Comparison of ENCODE assay signal across 26 cellular contexts in genomic region chr2:216379955-216380354, GRCh38. TPM values are rescaled to one million over a fixed set of nuclear protein-coding genes. Genes with fewer than 3 reads are reported as not detected.
"Had no signal": no experiment of that assay in that cellular context is flagged by ENCODE, and none has a peak within 500 bp of the region (broad histone marks: within the 10 kb centered on the region; RNA-seq: fewer than 3 reads in every experiment).

No MANE protein-coding gene starts in this region.

- H3K27ac ChIP-seq: adrenal gland, ascending aorta, brain microvascular endothelial cell, lower lobe of right lung, spleen, testis, uterus had no signal

- H3K27ac Mint-ChIP-seq: activated CD8-positive, alpha-beta T cell treated with anti-CD3 and anti-CD28 coated beads, Interleukin-2, amount 10 ng/mL, durations not matched to agents 7 days and 5 days; activated naive CD8-positive, alpha-beta T cell; activated T-cell treated with anti-CD3 and anti-CD28 coated beads, Interleukin-2, amount 50 U/mL, for 24 hours; activated T-helper 2 cell treated with anti-CD3 and anti-CD28 coated beads, Interferon-gamma antibody, Interleukin-2, Interleukin-4, amounts not matched to agents 10 μg/mL and 5 μg/mL and 100 μg/mL, durations not matched to agents 14 hours and 24 hours and 36 hours; dendritic cell treated with granulocyte-macrophage colony-stimulating factor and Interleukin-4, amounts not matched to agents 40 ng/mL and 50 ng/mL, for 4 days; progenitor cell of endocrine pancreas had no signal

- H3K4me3 Mint-ChIP-seq: activated CD8-positive, alpha-beta T cell treated with anti-CD3 and anti-CD28 coated beads, Interleukin-2, amount 10 ng/mL, durations not matched to agents 7 days and 5 days; activated naive CD8-positive, alpha-beta T cell; activated T-cell treated with anti-CD3 and anti-CD28 coated beads, Interleukin-2, amount 50 U/mL, for 24 hours; dendritic cell treated with granulocyte-macrophage colony-stimulating factor and Interleukin-4, amounts not matched to agents 40 ng/mL and 50 ng/mL, for 4 days; naive B cell; neural crest cell had no signal

- H3K36me3 Mint-ChIP-seq: activated naive CD8-positive, alpha-beta T cell; naive B cell had no signal

- H3K36me3 ChIP-seq: adrenal gland, ascending aorta, brain microvascular endothelial cell, lower lobe of right lung, spleen, uterus had no signal

- H3K27me3 Mint-ChIP-seq: activated T-cell treated with anti-CD3 and anti-CD28 coated beads, Interleukin-2, amount 50 U/mL, for 24 hours had no signal

- H3K4me3 ChIP-seq: adrenal gland, ascending aorta, lower lobe of right lung, spleen, testis, uterus had no signal

- H3K4me1 Mint-ChIP-seq: naive B cell, neural crest cell had no signal

- H3K9me3 Mint-ChIP-seq: activated T-cell treated with anti-CD3 and anti-CD28 coated beads, Interleukin-2, amount 50 U/mL, for 24 hours; activated T-helper 2 cell treated with anti-CD3 and anti-CD28 coated beads, Interferon-gamma antibody, Interleukin-2, Interleukin-4, amounts not matched to agents 10 μg/mL and 5 μg/mL and 100 μg/mL, durations not matched to agents 14 hours and 24 hours and 36 hours; dendritic cell treated with granulocyte-macrophage colony-stimulating factor and Interleukin-4, amounts not matched to agents 40 ng/mL and 50 ng/mL, for 4 days; neural crest cell had no signal

- H3K27me3 ChIP-seq: adrenal gland, ascending aorta, brain microvascular endothelial cell, testis, uterus had no signal

- H3K4me1 ChIP-seq: adrenal gland, ascending aorta, lower lobe of right lung, spleen, testis, uterus had no signal

- DNase-seq: activated CD4-positive, alpha-beta T cell treated with anti-CD3 and anti-CD28 coated beads for 1 hour; activated CD4-positive, alpha-beta T cell treated with anti-CD3 and anti-CD28 coated beads, Interleukin-2, amount 50 U/mL, for 1 hour; activated CD8-positive, alpha-beta T cell treated with anti-CD3 and anti-CD28 coated beads, Interleukin-2, amount 10 ng/mL, durations not matched to agents 7 days and 5 days; activated naive CD4-positive, alpha-beta T cell; activated T-cell treated with anti-CD3 and anti-CD28 coated beads, Interleukin-2, amount 50 U/mL, for 24 hours; adrenal gland; brain microvascular endothelial cell; caudate nucleus; effector CD4-positive, alpha-beta T cell; kidney; lower lobe of right lung; naive B cell; spleen; stimulated activated CD4-positive, alpha-beta T cell treated with anti-CD3 and anti-CD28 coated beads, Interleukin-4, amount 100 ng/mL, for 1 hour; stimulated activated naive CD4-positive, alpha-beta T cell; testis; trophoblast cell; uterus had no signal

- H3K9me3 ChIP-seq: adrenal gland, ascending aorta, lower lobe of right lung, spleen, testis, uterus had no signal

RNA-seq across cellular contexts. Expression of gene MARCHF4, which starts 7.7 kb away (rescaled TPM):
- total RNA-seq: activated CD8-positive, alpha-beta T cell treated with anti-CD3 and anti-CD28 coated beads, Interleukin-2, amount 10 ng/mL, durations not matched to agents 7 days and 5 days; activated T-helper 2 cell treated with anti-CD3 and anti-CD28 coated beads, Interferon-gamma antibody, Interleukin-2, Interleukin-4, amounts not matched to agents 10 μg/mL and 5 μg/mL and 100 μg/mL, durations not matched to agents 14 hours and 24 hours and 36 hours; ascending aorta; kidney; left lobe of liver; mesenteric fat pad; spleen had no signal
- polyA plus RNA-seq: spleen had no signal
